In the genomic region with DNA sequence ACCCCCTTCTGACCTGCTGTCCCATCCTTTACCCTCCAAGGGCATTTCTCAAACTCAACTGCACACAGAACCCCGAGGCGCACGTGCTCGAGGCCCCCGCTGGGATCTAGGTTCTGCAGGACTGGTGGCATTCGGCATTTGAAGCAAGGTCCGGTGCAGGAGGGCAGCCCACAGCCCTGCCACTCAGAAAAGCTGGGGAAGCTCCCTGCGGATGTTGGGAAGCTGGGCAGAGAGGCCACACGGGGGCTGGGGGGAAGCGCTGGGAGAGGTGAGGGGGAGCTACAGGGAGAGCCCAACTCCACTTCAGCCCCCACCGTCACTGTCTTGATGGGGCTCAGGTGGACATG, we compare ENCODE assay signal across 33 cellular contexts. TPM values are rescaled to one million over a fixed set of nuclear protein-coding genes. Genes with fewer than 3 reads are reported as not detected.
"Had no signal": no experiment of that assay in that cellular context is flagged by ENCODE, and none has a peak within 500 bp of the region (broad histone marks: within the 10 kb centered on the region; RNA-seq: fewer than 3 reads in every experiment).

No MANE protein-coding gene starts in this region.

- DNase-seq: activated B cell treated with CpG ODN at 0.5 μM for 24 hours; activated CD4-positive, alpha-beta memory T cell treated with anti-CD3 and anti-CD28 coated beads for 36 hours; activated CD4-positive, alpha-beta T cell treated with anti-CD3 and anti-CD28 coated beads for 4 hours; activated CD4-positive, alpha-beta T cell treated with anti-CD3 and anti-CD28 coated beads, Interleukin-2, amount 10 ng/mL, durations not matched to agents 24 days and 14 days; activated CD4-positive, alpha-beta T cell treated with anti-CD3 and anti-CD28 coated beads, Interleukin-2, amount 50 U/mL, for 1 hour; activated CD4-positive, alpha-beta T cell treated with anti-CD3 and anti-CD28 coated beads, Interleukin-2, amount 50 U/mL, for 4 hours; activated CD4-positive, CD25-positive, alpha-beta regulatory T cell treated with anti-CD3 and anti-CD28 coated beads, Interleukin-2, amount 50 U/mL, for 72 hours; activated CD8-positive, alpha-beta memory T cell treated with anti-CD3 and anti-CD28 coated beads, Interleukin-2, amount 50 U/mL, for 4 hours; activated CD8-positive, alpha-beta T cell treated with anti-CD3 and anti-CD28 coated beads for 36 hours; activated effector memory CD4-positive, alpha-beta T cell treated with anti-CD3 and anti-CD28 coated beads, Interleukin-2, amount 50 U/mL, for 16 hours; activated gamma-delta T cell treated with Interleukin-2 at 50 U/mL for 16 hours; activated naive CD4-positive, alpha-beta T cell; activated naive CD4-positive, alpha-beta T cell treated with anti-CD3 and anti-CD28 coated beads for 36 hours; activated naive CD4-positive, alpha-beta T cell treated with anti-CD3 and anti-CD28 coated beads, Interleukin-2, amount 50 U/mL, for 16 hours; activated naive CD8-positive, alpha-beta T cell treated with anti-CD3 and anti-CD28 coated beads for 36 hours; activated T-cell treated with anti-CD3 and anti-CD28 coated beads for 4 hours; activated T-cell treated with anti-CD3 and anti-CD28 coated beads, Interleukin-2, amount 50 U/mL, for 1 hour; activated T-cell treated with anti-CD3 and anti-CD28 coated beads, Interleukin-2, amount 50 U/mL, for 4 hours; activated T-cell treated with anti-CD3 and anti-CD28 coated beads, Interleukin-2, amount 50 U/mL, for 72 hours; amniotic stem cell; aorta; brain microvascular endothelial cell; caudate nucleus; cerebellar nuclear complex; T-helper 2 cell; T-helper 9 cell had no signal

- H3K4me3 ChIP-seq: adrenal gland, body of pancreas, cardiac muscle cell had no signal

- H3K27me3 ChIP-seq: adrenal gland, cardiac muscle cell had no signal

- H3K9me3 ChIP-seq: adrenal gland, body of pancreas had no signal

- H3K36me3 ChIP-seq: adrenal gland, brain microvascular endothelial cell, cardiac muscle cell had no signal

- H3K27ac ChIP-seq: adrenal gland, body of pancreas, brain microvascular endothelial cell, cardiac muscle cell, VCaP had no signal

- ATAC-seq: activated CD8-positive, alpha-beta T cell treated with anti-CD3 and anti-CD28 coated beads for 36 hours; activated naive CD4-positive, alpha-beta T cell treated with anti-CD3 and anti-CD28 coated beads, Interleukin-2, amount 50 U/mL, for 72 hours; activated T-cell treated with anti-CD3 and anti-CD28 coated beads, Interleukin-2, amount 50 U/mL, for 4 hours; activated T-cell treated with anti-CD3 and anti-CD28 coated beads, Interleukin-2, amount 50 U/mL, for 72 hours; activated T-helper 17 cell treated with anti-CD3 and anti-CD28 coated beads, Interleukin-2, amount 50 U/mL, for 72 hours; body of pancreas had no signal

RNA-seq across cellular contexts. Expression of gene SLCO4A1, which starts 51.2 kb away (rescaled TPM):
- total RNA-seq: chondrocyte had no signal
